1 cellular context compared by ENCODE assay signal in genomic region chr11:44301856-44302231, GRCh38.
TF ChIP-seq lines count a peak whose summit lies in the region.

No MANE protein-coding gene starts in this region.

TF ChIP-seq in SK-N-SH, 30 proteins besides CTCF, POLR2A, EP300 and RAD21:
- no peak for TF ChIP-seq MAX (IDR thresholded peaks at IDR 0.05; ENCODE audit: low read depth)
- no peak for TF ChIP-seq JUND (IDR thresholded peaks at IDR 0.05)
- TF ChIP-seq CHD2 (IDR thresholded peaks at IDR 0.05; ENCODE audit: low read length, partially characterized antibody), result no peak
